18 cellular contexts compared by ENCODE assay signal in the genomic region with DNA sequence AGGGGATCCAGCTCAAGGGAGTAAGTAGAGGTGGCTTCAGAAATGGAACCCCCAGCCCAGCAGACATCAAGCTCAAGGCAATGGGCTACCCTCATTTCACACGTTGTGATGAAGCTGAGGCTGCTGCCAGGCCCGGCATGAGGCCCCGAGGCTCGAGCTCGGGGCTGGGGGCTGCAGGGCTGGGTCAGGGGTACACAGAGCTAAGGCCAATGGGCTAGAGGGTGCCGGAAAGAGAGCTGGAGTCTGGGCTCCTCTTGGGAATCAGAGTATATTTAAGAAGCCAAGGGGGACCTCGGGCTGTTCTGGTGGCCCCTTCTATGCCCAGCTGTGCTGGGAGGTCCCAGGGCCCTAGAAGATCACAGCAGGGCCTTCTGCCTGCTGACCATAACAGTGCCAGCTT. TPM values are rescaled to one million over a fixed set of nuclear protein-coding genes. Genes with fewer than 3 reads are reported as not detected.
"Had no signal": no experiment of that assay in that cellular context is flagged by ENCODE, and none has a peak within 500 bp of the region (broad histone marks: within the 10 kb centered on the region; RNA-seq: fewer than 3 reads in every experiment).

No MANE protein-coding gene starts in this region.

- H3K4me1 ChIP-seq: parathyroid adenoma, thyroid gland, upper lobe of right lung had no signal

- H3K9me3 ChIP-seq: heart left ventricle, thyroid gland, upper lobe of right lung had no signal

- H3K27me3 ChIP-seq: heart left ventricle, thyroid gland, upper lobe of right lung had no signal

- H3K4me3 ChIP-seq: heart left ventricle, thyroid gland, upper lobe of right lung had no signal

- ATAC-seq: heart left ventricle; stimulated activated naive CD8-positive, alpha-beta T cell treated with anti-CD3 and anti-CD28 coated beads, Interleukin-15, Interleukin-2, amounts not matched to agents 100 U/mL and 50 U/mL, for 24 hours; T-helper 17 cell; upper lobe of right lung had no signal

- H3K27me3 Mint-ChIP-seq: T-helper 17 cell had no signal

- H3K27ac Mint-ChIP-seq: nephron, T-helper 17 cell had no signal

- H3K4me3 Mint-ChIP-seq: nephron, T-helper 17 cell had no signal

- H3K9me3 Mint-ChIP-seq: nephron had no signal

- DNase-seq: activated CD4-positive, alpha-beta T cell treated with anti-CD3 and anti-CD28 coated beads, Interleukin-2, amount 50 U/mL, for 4 hours; activated naive CD4-positive, alpha-beta T cell treated with Interleukin-2 at 50 U/mL for 16 hours; amygdala; mesenchymal stem cell; stimulated activated CD4-positive, alpha-beta T cell treated with anti-CD3 and anti-CD28 coated beads, Interleukin-4, amount 100 ng/mL, for 1 hour; stimulated activated naive CD8-positive, alpha-beta T cell treated with anti-CD3 and anti-CD28 coated beads, Interleukin-15, Interleukin-2, amounts not matched to agents 100 U/mL and 50 U/mL, for 24 hours; SW 1271; thyroid gland had no signal

- H3K27ac ChIP-seq: heart left ventricle, parathyroid adenoma, thyroid gland, upper lobe of right lung had no signal

- H3K36me3 ChIP-seq: heart left ventricle, thyroid gland, upper lobe of right lung had no signal

RNA-seq across cellular contexts. Expression of gene PRSS50, which starts 7.4 kb away (rescaled TPM):
- total RNA-seq: epithelial cell of proximal tubule, fibroblast of villous mesenchyme, mononuclear cell, SK-MEL-5, subcutaneous adipose tissue, T-helper 17 cell had no signal

RNA-seq across cellular contexts. Expression of gene TMIE, which starts 9.0 kb away (rescaled TPM):
- total RNA-seq: epithelial cell of proximal tubule, fibroblast of villous mesenchyme had no signal
